Comparison of ENCODE assay signal across 8 cellular contexts in genomic region chr3:48240711-48241491, GRCh38. TPM values are rescaled to one million over a fixed set of nuclear protein-coding genes. Genes with fewer than 3 reads are reported as not detected.
A peak's percentile ranks its signal among the peaks of the same experiment; 100 is the strongest.
DNase-seq lines count a peak whose midpoint lies in the region; ATAC-seq and TF ChIP-seq lines count a peak whose summit lies in the region.

Gene ZNF589 (plus strand): TSS chr3:48241104. CDS start chr3:48241172, 68 bp downstream.

- H3K9me3 ChIP-seq in duodenal mucosa (ENCODE audit: control insufficient read depth in 1 of 2, low read length in 2 of 2) (no peaks in the 10 kb centered on the region), lower lobe of right lung (no peaks in the 10 kb centered on the region)

- DNase-seq in CD1c-positive myeloid dendritic cell (ENCODE audit: extremely low spot score) (peak; percentile 95), NCI-H774 (lab: John Stamatoyannopoulos, UW) (peak; percentile 85), lower lobe of right lung (peak; percentile 98)
- peak; percentile 97 to 98 for DNase-seq in activated CD4-positive, alpha-beta T cell treated with anti-CD3 and anti-CD28 coated beads, Interleukin-2, amount 50 U/mL, for 48 hours
- peak; percentile 85 to 90 (median 90) for DNase-seq in stimulated activated CD4-positive, alpha-beta T cell treated with anti-CD3 and anti-CD28 coated beads, TNF-alpha, amount 100 ng/mL, for 4 hours (ENCODE audit: low read depth in 3 of 3)

- peak; percentile 97 for ATAC-seq in GM19372 (IDR thresholded peaks at IDR 0.05; ENCODE audit: low read depth, unreplicated experiment)
- ATAC-seq in HG03558 (IDR thresholded peaks at IDR 0.05; ENCODE audit: extremely low read depth, unreplicated experiment) = peak; percentile 88
- ATAC-seq in lower lobe of right lung = peak; percentile 98

- peak within 1 kb of the TSS; percentile 74 to 91 for H3K9ac ChIP-seq in duodenal mucosa (ENCODE audit: low read depth in 1 of 2, low read length in 2 of 2)

- intact Hi-C loops in lower lobe of right lung (cut with DNase I) = no loop called here

- H3K27ac ChIP-seq in duodenal mucosa (ENCODE audit: low read depth, low read length) (peak within 1 kb of the TSS; percentile 84), lower lobe of right lung (peak within 1 kb of the TSS; percentile 88)

- TF ChIP-seq CTCF in lower lobe of right lung (IDR thresholded peaks at IDR 0.05) = peak; percentile 45

- no peaks in the 10 kb centered on the region for H3K36me3 ChIP-seq in duodenal mucosa (ENCODE audit: control insufficient read depth in 1 of 2, insufficient read depth in 2 of 2, low read length in 2 of 2)
- no peaks in the 10 kb centered on the region for H3K36me3 ChIP-seq in lower lobe of right lung

- peaks cover 4 to 9% of the 10 kb centered on the region in 2 donors for H3K4me1 ChIP-seq in duodenal mucosa (ENCODE audit: control insufficient read depth in 1 of 2, insufficient read depth in 2 of 2, low read length in 2 of 2)
- H3K4me1 ChIP-seq in lower lobe of right lung = peaks cover 33% of the 10 kb centered on the region

- H3K4me3 ChIP-seq in duodenal mucosa (ENCODE audit: low read depth in 1 of 2, low read length in 2 of 2) (peak within 1 kb of the TSS; percentile 87 to 99), lower lobe of right lung (peak within 1 kb of the TSS; percentile 85)

- H3K27me3 ChIP-seq in duodenal mucosa (ENCODE audit: control insufficient read depth in 1 of 2, insufficient read depth in 2 of 2, low read length in 2 of 2) = no peaks in the 10 kb centered on the region
- no peaks in the 10 kb centered on the region for H3K27me3 ChIP-seq in lower lobe of right lung (ENCODE audit: low read depth)

RNA-seq across cellular contexts. Expression of gene ZNF589, which starts in this region (rescaled TPM):
- 23.8 TPM for total RNA-seq in lower lobe of right lung

Comparison
In these comparisons a context has a peak if more than half of its experiments do, and no peak if none do; other contexts are left out.
1. Peak in every context shown above with its lines: DNase-seq, ATAC-seq, H3K4me3 ChIP-seq and H3K27ac ChIP-seq.